Comparison of ENCODE assay signal across 8 cellular contexts in the genomic region with DNA sequence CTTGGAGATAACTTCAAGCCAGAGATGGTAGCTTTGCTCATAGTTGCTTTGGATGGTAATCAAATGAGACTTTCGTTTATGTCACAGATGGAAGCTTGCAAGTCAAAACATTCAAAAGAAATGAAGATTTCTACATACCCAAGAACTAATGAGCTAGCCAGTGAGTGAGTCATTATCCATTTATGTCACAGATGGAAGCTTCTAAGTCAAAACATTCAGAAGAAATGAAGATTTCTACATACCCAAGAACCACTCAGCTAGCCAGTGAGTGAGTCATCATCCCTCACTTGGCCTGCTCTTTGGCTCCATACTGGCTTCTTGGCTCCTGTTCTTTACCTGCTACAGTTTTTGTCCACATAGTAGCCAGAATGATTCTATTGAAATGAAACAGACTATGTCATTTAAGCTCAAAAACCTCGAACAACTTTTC.
A peak's percentile ranks its signal among the peaks of the same experiment; 100 is the strongest.
DNase-seq lines count a peak whose midpoint lies in the region; ATAC-seq and TF ChIP-seq lines count a peak whose summit lies in the region.

No MANE protein-coding gene starts in this region.

- WGBS in sigmoid colon, 2 donors, result 69 to 71% methylated on average over 2 of the region's 2 CpGs

- H3K4me3 ChIP-seq in sigmoid colon, result no peak overlapping the region

- H3K27ac ChIP-seq in sigmoid colon, result peak overlapping the region in 1 of 4 donors; percentile 53

- ATAC-seq in HG02678 (IDR thresholded peaks at IDR 0.05; ENCODE audit: unreplicated experiment), result no peak
- no peak for ATAC-seq in HG02763 (IDR thresholded peaks at IDR 0.05; ENCODE audit: unreplicated experiment)

- TF ChIP-seq POLR2A in sigmoid colon (IDR thresholded peaks at IDR 0.05), result no peak

- intact Hi-C loops in sigmoid colon (cut with DNase I), result no loop called here

- DNase-seq in ELR (ENCODE audit: low read depth) (peak; percentile 96), NCI-H69 (lab: John Stamatoyannopoulos, UW) (peak; percentile 9), epidermal melanocyte (ENCODE audit: insufficient read length, low spot score) (peak; percentile 71), sigmoid colon (peak; percentile 82), globus pallidus (ENCODE audit: low spot score) (no peak)
- DNase-seq in activated CD8-positive, alpha-beta memory T cell treated with anti-CD3 and anti-CD28 coated beads for 24 hours, result no peak

- TF ChIP-seq EP300 in sigmoid colon (IDR thresholded peaks at IDR 0.05), result no peak

- H3K9me3 ChIP-seq in sigmoid colon, result no peaks in the 10 kb centered on the region

- H3K36me3 ChIP-seq in sigmoid colon, result no peaks in the 10 kb centered on the region

- H3K4me1 ChIP-seq in sigmoid colon, result peaks cover 0 to 6% (median 2%) of the 10 kb centered on the region in 4 donors

- H3K27me3 ChIP-seq in sigmoid colon, result no peaks in the 10 kb centered on the region

- no peak for TF ChIP-seq CTCF in sigmoid colon (IDR thresholded peaks at IDR 0.05)

Comparison
In these comparisons a context has a peak if more than half of its experiments do, and no peak if none do; other contexts are left out.
1. DNase-seq: peak in ELR (single experiment), NCI-H69 (single experiment), epidermal melanocyte (single experiment) and sigmoid colon (single experiment); none in globus pallidus (single experiment) and activated CD8-positive, alpha-beta memory T cell treated with anti-CD3 and anti-CD28 coated beads for 24 hours (single experiment).